In genomic region chr4:136706942-136707341, GRCh38 we compare ENCODE assay signal across 28 cellular contexts.
DNase-seq lines count a peak whose midpoint lies in the region; ATAC-seq, FAIRE-seq and TF ChIP-seq lines count a peak whose summit lies in the region.
"Had no signal": no experiment of that assay in that cellular context is flagged by ENCODE, and none has a peak within 500 bp of the region (broad histone marks: within the 10 kb centered on the region; RNA-seq: fewer than 3 reads in every experiment).

No MANE protein-coding gene starts in this region.

- no peak for TF ChIP-seq EP300 in GM12878 (IDR thresholded peaks at IDR 0.05; ENCODE audit: borderline replicate concordance in 1 of 2, control insufficient read depth in 1 of 2, low read depth in 2 of 2, low read length in 2 of 2)

- no peak overlapping the region for H3K9ac ChIP-seq in GM12878 (ENCODE audit: control insufficient read depth, insufficient read depth, low read length)
- H3K9ac ChIP-seq: BLaER1 treated with 17β-estradiol and CSF1 and Interleukin-3, amounts not matched to agents 10 nM and 100 nM had no signal

- intact Hi-C loops in GM12878 (cut with micrococcal nuclease; ENCODE audit: unreplicated experiment) = no loop called here
- intact Hi-C loops in CD8-positive, alpha-beta T cell (cut with DNase I, micrococcal nuclease) = no loop called here

- no peak overlapping the region for H3K4me3 Mint-ChIP-seq in CD8-positive, alpha-beta T cell
- no peak overlapping the region for H3K4me3 Mint-ChIP-seq in natural killer cell treated with Interleukin-12 subunit alpha and Interleukin-12 subunit beta and Interleukin-15 and Interleukin-18, amount 100 ng/mL, for 72 hours
- H3K4me3 Mint-ChIP-seq: CD8-positive, alpha-beta memory T cell; T-helper 1 cell treated with Interleukin-12 subunit alpha and Interleukin-12 subunit beta and Interleukin-4 antibody, amounts not matched to agents 30 μg/mL and 1 μg/mL, for 36 hours had no signal

- WGBS in GM12878 (ENCODE audit: insufficient coverage, insufficient replicate concordance, low lambda C conversion rate, missing lambda C conversion rate) = 30% methylated on average over 7 of the region's 7 CpGs

- no peaks in the 10 kb centered on the region for H3K4me1 Mint-ChIP-seq in CD8-positive, alpha-beta T cell (ENCODE audit: low read depth)
- no peaks in the 10 kb centered on the region for H3K4me1 Mint-ChIP-seq in natural killer cell treated with Interleukin-12 subunit alpha and Interleukin-12 subunit beta and Interleukin-15 and Interleukin-18, amount 100 ng/mL, for 72 hours (ENCODE audit: low read depth in 2 of 2)
- H3K4me1 Mint-ChIP-seq: CD8-positive, alpha-beta memory T cell had no signal

- TF ChIP-seq RAD21 in GM12878 (IDR thresholded peaks at IDR 0.05; ENCODE audit: insufficient read depth, low read depth, low read length) = no peak

- no peak overlapping the region for H3K27ac ChIP-seq in GM12878 (ENCODE audit: control insufficient read depth, insufficient read depth)
- no peak overlapping the region for H3K27ac ChIP-seq in CD8-positive, alpha-beta T cell (ENCODE audit: low read depth, low read length)
- H3K27ac ChIP-seq: BLaER1 treated with 17β-estradiol and CSF1 and Interleukin-3, amounts not matched to agents 10 nM and 100 nM had no signal

- H3K36me3 ChIP-seq in GM12878 (ENCODE audit: control insufficient read depth in 2 of 2, insufficient read depth in 2 of 2, low read length in 1 of 2) = no peaks in the 10 kb centered on the region
- H3K36me3 ChIP-seq in CD8-positive, alpha-beta T cell (ENCODE audit: insufficient read depth, low read length) = no peaks in the 10 kb centered on the region
- H3K36me3 ChIP-seq: BLaER1 treated with 17β-estradiol and CSF1 and Interleukin-3, amounts not matched to agents 10 nM and 100 nM had no signal

- no peaks in the 10 kb centered on the region for H3K27me3 Mint-ChIP-seq in CD8-positive, alpha-beta T cell (ENCODE audit: low read depth)
- H3K27me3 Mint-ChIP-seq in natural killer cell treated with Interleukin-12 subunit alpha and Interleukin-12 subunit beta and Interleukin-15 and Interleukin-18, amount 100 ng/mL, for 72 hours = no peaks in the 10 kb centered on the region
- H3K27me3 Mint-ChIP-seq: CD8-positive, alpha-beta memory T cell had no signal

- ATAC-seq in GM19463 (IDR thresholded peaks at IDR 0.05; ENCODE audit: unreplicated experiment) (peak; percentile 79), GM12878 (peak; percentile 81), HG03135 (IDR thresholded peaks at IDR 0.05; ENCODE audit: unreplicated experiment) (no peak)
- no peak for ATAC-seq in CD8-positive, alpha-beta T cell
- ATAC-seq in natural killer cell treated with Interleukin-12 subunit alpha and Interleukin-12 subunit beta and Interleukin-15 and Interleukin-18, amount 100 ng/mL, for 72 hours = no peak
- ATAC-seq: HCT116 had no signal

- in situ Hi-C loops in GM12878 (cut with MboI) = no loop called here

- no peaks in the 10 kb centered on the region for H3K4me1 ChIP-seq in GM12878 (ENCODE audit: control insufficient read depth, insufficient read depth, low read length)
- no peaks in the 10 kb centered on the region for H3K4me1 ChIP-seq in CD8-positive, alpha-beta T cell (ENCODE audit: insufficient read depth, low read length)
- H3K4me1 ChIP-seq: BLaER1 treated with 17β-estradiol and CSF1 and Interleukin-3, amounts not matched to agents 10 nM and 100 nM had no signal

- RAD21 ChIA-PET in GM12878 (lab: Charles Lee; ENCODE audit: unreplicated experiment) = interaction anchor here (0.9 kb wide), 1 partner anchor 156 kb away, joined by 3 read pairs; no protein-coding TSS in a partner anchor

- TF ChIP-seq POLR2A in GM12878 (IDR thresholded peaks at IDR 0.05; ENCODE audit: low read depth, low read length) = no peak

- CTCF ChIA-PET in GM12878 (lab: Yijun Ruan, JAX) = interaction anchor here (0.6 to 1.1 kb wide), 2 partner anchors 16 to 133 kb away, joined by 3 to 4 read pairs; no protein-coding TSS in a partner anchor
- CTCF ChIA-PET in CD8-positive, alpha-beta T cell (lab: Charles Lee) = no interaction called here

- DNase-seq in M059J (ENCODE audit: low read depth) = peak; percentile 27
- no peak for DNase-seq in GM12878 (ENCODE audit: low read depth, low spot score)
- peak; percentile 60 for DNase-seq in renal cortical epithelial cell (ENCODE audit: low read depth)
- DNase-seq in CD8-positive, alpha-beta T cell = no peak
- no peak for DNase-seq in natural killer cell treated with Interleukin-12 subunit alpha and Interleukin-12 subunit beta and Interleukin-15 and Interleukin-18, amount 100 ng/mL, for 72 hours (ENCODE audit: low spot score)
- DNase-seq: ACHN; Calu3; CD8-positive, alpha-beta memory T cell; DMS153; EL; GF-D8; GOT3; Kasumi-1; MM.1S; NCI-H1048; NCI-H1417 treated with DMSO at 0.1 percent for 48 hours; NCI-H187 treated with DMSO at 0.1 percent for 48 hours; NCI-H2107; NCI-H226; NCI-H510A treated with DMSO at 0.1 percent for 48 hours; NCI-H774; OCI-M1; Right ventricle myocardium superior had no signal

- no peak overlapping the region for H3K27ac Mint-ChIP-seq in CD8-positive, alpha-beta T cell
- H3K27ac Mint-ChIP-seq in natural killer cell treated with Interleukin-12 subunit alpha and Interleukin-12 subunit beta and Interleukin-15 and Interleukin-18, amount 100 ng/mL, for 72 hours = no peak overlapping the region
- H3K27ac Mint-ChIP-seq: CD8-positive, alpha-beta memory T cell; T-helper 1 cell treated with Interleukin-12 subunit alpha and Interleukin-12 subunit beta and Interleukin-4 antibody, amounts not matched to agents 30 μg/mL and 1 μg/mL, for 36 hours had no signal

- H3K36me3 Mint-ChIP-seq in CD8-positive, alpha-beta T cell = no peaks in the 10 kb centered on the region
- no peaks in the 10 kb centered on the region for H3K36me3 Mint-ChIP-seq in natural killer cell treated with Interleukin-12 subunit alpha and Interleukin-12 subunit beta and Interleukin-15 and Interleukin-18, amount 100 ng/mL, for 72 hours
- H3K36me3 Mint-ChIP-seq: CD8-positive, alpha-beta memory T cell had no signal

- no peak for TF ChIP-seq CTCF in GM12878 (IDR thresholded peaks at IDR 0.05 in 2 of 3, conservative IDR thresholded peaks at IDR 0.05 in 1 of 3; ENCODE audit: control insufficient read depth in 2 of 3, extremely low read depth in 1 of 3, insufficient read depth in 1 of 3, low read depth in 3 of 3, low read length in 3 of 3)
- TF ChIP-seq CTCF in CD8-positive, alpha-beta T cell (IDR thresholded peaks at IDR 0.05) = no peak

- no peak for FAIRE-seq in GM12878 (lab: Jason Lieb, UNC)

- BruUV-seq in GM12878 (replicated peaks; lab: Mats Ljungman, UMichigan) = no TSS peak

- H4K20me1 ChIP-seq in GM12878 (ENCODE audit: control insufficient read depth, insufficient read depth) = no peaks in the 10 kb centered on the region
- H4K20me1 ChIP-seq: BLaER1 treated with 17β-estradiol and CSF1 and Interleukin-3, amounts not matched to agents 10 nM and 100 nM had no signal

- SMC1A ChIA-PET in GM12878 (lab: Charles Lee; ENCODE audit: uncharacterized antibody, unreplicated experiment) = interaction anchor here (0.7 to 1.5 kb wide), 6 partner anchors 14 to 157 kb away, joined by 3 to 5 read pairs (median 4); no protein-coding TSS in a partner anchor

- no peak overlapping the region for H2AFZ ChIP-seq in GM12878 (ENCODE audit: control insufficient read depth, low read depth, low read length)

- no peaks in the 10 kb centered on the region for H3K27me3 ChIP-seq in GM12878 (replicated peaks in 1 of 2; ENCODE audit: control insufficient read depth in 2 of 2, insufficient read depth in 2 of 2, low read length in 1 of 2)
- H3K27me3 ChIP-seq in CD8-positive, alpha-beta T cell (ENCODE audit: insufficient read depth, low read length) = no peaks in the 10 kb centered on the region
- H3K27me3 ChIP-seq: BLaER1 treated with 17β-estradiol and CSF1 and Interleukin-3, amounts not matched to agents 10 nM and 100 nM had no signal

- peaks cover 4% of the 10 kb centered on the region for H3K9me3 Mint-ChIP-seq in CD8-positive, alpha-beta T cell
- no peaks in the 10 kb centered on the region for H3K9me3 Mint-ChIP-seq in natural killer cell treated with Interleukin-12 subunit alpha and Interleukin-12 subunit beta and Interleukin-15 and Interleukin-18, amount 100 ng/mL, for 72 hours
- H3K9me3 Mint-ChIP-seq: T-helper 1 cell treated with Interleukin-12 subunit alpha and Interleukin-12 subunit beta and Interleukin-4 antibody, amounts not matched to agents 30 μg/mL and 1 μg/mL, for 36 hours had no signal

- H3K9me3 ChIP-seq in GM12878 (replicated peaks; ENCODE audit: control insufficient read depth, insufficient read depth, low read length) = no peaks in the 10 kb centered on the region
- H3K9me3 ChIP-seq in CD8-positive, alpha-beta T cell (ENCODE audit: low read length) = no peaks in the 10 kb centered on the region
- H3K9me3 ChIP-seq: BLaER1 treated with 17β-estradiol and CSF1 and Interleukin-3, amounts not matched to agents 10 nM and 100 nM had no signal

- H3K4me2 ChIP-seq in GM12878 (ENCODE audit: control insufficient read depth, insufficient read depth) = no peak overlapping the region
- H3K4me2 ChIP-seq: BLaER1 treated with 17β-estradiol and CSF1 and Interleukin-3, amounts not matched to agents 10 nM and 100 nM had no signal

- no peaks in the 10 kb centered on the region for H3K79me2 ChIP-seq in GM12878 (ENCODE audit: control insufficient read depth, insufficient read depth, low read length)

- no peak overlapping the region for H3K4me3 ChIP-seq in GM12878
- no peak overlapping the region for H3K4me3 ChIP-seq in CD8-positive, alpha-beta T cell (ENCODE audit: low read depth, low read length)
- H3K4me3 ChIP-seq: BLaER1 treated with 17β-estradiol and CSF1 and Interleukin-3, amounts not matched to agents 10 nM and 100 nM had no signal

- POLR2A ChIA-PET in GM12878 (lab: Charles Lee) = no interaction called here
- POLR2A ChIA-PET in CD8-positive, alpha-beta T cell (lab: Charles Lee) = no interaction called here

TF ChIP-seq in GM12878, 131 proteins besides CTCF, POLR2A, EP300 and RAD21 (continues in another document):
- TF ChIP-seq MTA2 (IDR thresholded peaks at IDR 0.05; ENCODE audit: low read depth) = peak; percentile 67
- TF ChIP-seq ZNF217 (IDR thresholded peaks at IDR 0.05) = peak; percentile 68; the same call in 1 of the 2 replicates
- TF ChIP-seq, protein P1, sequence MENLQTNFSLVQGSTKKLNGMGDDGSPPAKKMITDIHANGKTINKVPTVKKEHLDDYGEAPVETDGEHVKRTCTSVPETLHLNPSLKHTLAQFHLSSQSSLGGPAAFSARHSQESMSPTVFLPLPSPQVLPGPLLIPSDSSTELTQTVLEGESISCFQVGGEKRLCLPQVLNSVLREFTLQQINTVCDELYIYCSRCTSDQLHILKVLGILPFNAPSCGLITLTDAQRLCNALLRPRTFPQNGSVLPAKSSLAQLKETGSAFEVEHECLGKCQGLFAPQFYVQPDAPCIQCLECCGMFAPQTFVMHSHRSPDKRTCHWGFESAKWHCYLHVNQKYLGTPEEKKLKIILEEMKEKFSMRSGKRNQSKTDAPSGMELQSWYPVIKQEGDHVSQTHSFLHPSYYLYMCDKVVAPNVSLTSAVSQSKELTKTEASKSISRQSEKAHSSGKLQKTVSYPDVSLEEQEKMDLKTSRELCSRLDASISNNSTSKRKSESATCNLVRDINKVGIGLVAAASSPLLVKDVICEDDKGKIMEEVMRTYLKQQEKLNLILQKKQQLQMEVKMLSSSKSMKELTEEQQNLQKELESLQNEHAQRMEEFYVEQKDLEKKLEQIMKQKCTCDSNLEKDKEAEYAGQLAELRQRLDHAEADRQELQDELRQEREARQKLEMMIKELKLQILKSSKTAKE (IDR thresholded peaks at IDR 0.05; ENCODE audit: low read depth, poor library complexity, severe bottlenecking) = no peak

Comparison
In these comparisons a context has a peak if more than half of its experiments do, and no peak if none do; other contexts are left out.
1. ATAC-seq: peak in GM19463 (single experiment) and GM12878 (single experiment); none in HG03135 (single experiment), CD8-positive, alpha-beta T cell (single experiment) and natural killer cell treated with Interleukin-12 subunit alpha and Interleukin-12 subunit beta and Interleukin-15 and Interleukin-18, amount 100 ng/mL, for 72 hours (0 of 2).
2. DNase-seq: peak in M059J (single experiment) and renal cortical epithelial cell (single experiment); none in GM12878 (single experiment), CD8-positive, alpha-beta T cell (0 of 7) and natural killer cell treated with Interleukin-12 subunit alpha and Interleukin-12 subunit beta and Interleukin-15 and Interleukin-18, amount 100 ng/mL, for 72 hours (single experiment).